Comparison of ENCODE assay signal across 22 cellular contexts in the genomic region with DNA sequence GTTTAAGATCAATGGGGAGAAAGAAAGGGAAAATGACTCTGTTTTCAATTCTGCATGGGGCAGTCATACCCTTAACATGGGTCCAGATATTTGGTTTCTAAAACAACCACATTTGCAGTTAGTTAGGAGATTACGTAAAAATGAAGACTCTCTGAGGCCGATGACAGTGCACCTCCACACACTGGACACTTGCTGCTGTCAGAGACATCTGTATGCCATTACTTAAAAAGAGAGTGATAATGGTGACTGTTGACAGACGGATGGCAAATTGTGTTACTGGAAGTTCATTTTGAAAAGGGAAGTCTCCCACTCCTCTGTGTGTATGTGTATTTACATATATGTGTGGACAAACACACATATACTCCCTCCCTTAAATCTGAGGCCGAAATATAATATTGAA.
"Had no signal": no experiment of that assay in that cellular context is flagged by ENCODE, and none has a peak within 500 bp of the region (broad histone marks: within the 10 kb centered on the region; RNA-seq: fewer than 3 reads in every experiment).

No MANE protein-coding gene starts in this region.

- DNase-seq: activated B cell treated with CpG ODN at 0.5 μM for 24 hours; activated CD4-positive, alpha-beta T cell treated with anti-CD3 and anti-CD28 coated beads for 1 hour; activated CD4-positive, alpha-beta T cell treated with anti-CD3 and anti-CD28 coated beads, Interleukin-2, amount 10 ng/mL, durations not matched to agents 24 days and 14 days; activated CD4-positive, alpha-beta T cell treated with anti-CD3 and anti-CD28 coated beads, Interleukin-2, amount 50 U/mL, for 48 hours; activated CD8-positive, alpha-beta memory T cell treated with anti-CD3 and anti-CD28 coated beads for 24 hours; activated effector memory CD4-positive, alpha-beta T cell treated with anti-CD3 and anti-CD28 coated beads, Interleukin-2, amount 50 U/mL, for 16 hours; activated naive CD4-positive, alpha-beta T cell treated with Interleukin-2 at 50 U/mL for 16 hours; activated T-cell treated with anti-CD3 and anti-CD28 coated beads, Interleukin-2, amount 50 U/mL, for 4 hours; amygdala; Kasumi-1; NCI-H1048; NCI-H1930; NCI-H226; NCI-H526; NK-92 treated with Interleukin-12 subunit alpha and Interleukin-12 subunit beta, amount 100 ng/mL, for 24 hours; OCI-M1; RPMI8226 had no signal

- H3K4me1 Mint-ChIP-seq: activated B cell treated with CpG ODN at 0.5 μM for 24 hours; activated CD4-positive, alpha-beta T cell treated with anti-CD3 and anti-CD28 coated beads, Interleukin-2, amount 10 ng/mL, durations not matched to agents 24 days and 14 days had no signal

- H3K9me3 Mint-ChIP-seq: activated B cell treated with CpG ODN at 0.5 μM for 24 hours; activated CD4-positive, alpha-beta T cell treated with anti-CD3 and anti-CD28 coated beads, Interleukin-2, amount 10 ng/mL, durations not matched to agents 24 days and 14 days; activated T-cell treated with anti-CD3 and anti-CD28 coated beads, Interleukin-2, amount 50 U/mL, for 4 hours; brain had no signal

- H3K36me3 Mint-ChIP-seq: activated naive CD8-positive, alpha-beta T cell; brain had no signal

- ATAC-seq: activated T-cell treated with anti-CD3 and anti-CD28 coated beads, Interleukin-2, amount 50 U/mL, for 4 hours; Panc1; Right ventricle myocardium inferior had no signal

- H3K27me3 Mint-ChIP-seq: activated B cell treated with CpG ODN at 0.5 μM for 24 hours; activated CD4-positive, alpha-beta T cell treated with anti-CD3 and anti-CD28 coated beads, Interleukin-2, amount 10 ng/mL, durations not matched to agents 24 days and 14 days; activated naive CD8-positive, alpha-beta T cell; brain had no signal

- H3K4me3 Mint-ChIP-seq: activated B cell treated with CpG ODN at 0.5 μM for 24 hours; activated CD4-positive, alpha-beta T cell treated with anti-CD3 and anti-CD28 coated beads, Interleukin-2, amount 10 ng/mL, durations not matched to agents 24 days and 14 days; activated naive CD8-positive, alpha-beta T cell; activated T-cell treated with anti-CD3 and anti-CD28 coated beads, Interleukin-2, amount 50 U/mL, for 4 hours; brain; T-helper 1 cell treated with Interleukin-12 subunit alpha and Interleukin-12 subunit beta and Interleukin-4 antibody, amounts not matched to agents 30 μg/mL and 1 μg/mL, for 36 hours had no signal

- H3K27ac Mint-ChIP-seq: activated B cell treated with CpG ODN at 0.5 μM for 24 hours; activated CD4-positive, alpha-beta T cell treated with anti-CD3 and anti-CD28 coated beads, Interleukin-2, amount 10 ng/mL, durations not matched to agents 24 days and 14 days; activated naive CD8-positive, alpha-beta T cell; T-helper 1 cell treated with Interleukin-12 subunit alpha and Interleukin-12 subunit beta and Interleukin-4 antibody, amounts not matched to agents 30 μg/mL and 1 μg/mL, for 36 hours had no signal
